Comparison of ENCODE assay signal across 12 cellular contexts in genomic region chr2:191012346-191012745, GRCh38. TPM values are rescaled to one million over a fixed set of nuclear protein-coding genes. Genes with fewer than 3 reads are reported as not detected.
DNase-seq lines count a peak whose midpoint lies in the region; ATAC-seq and TF ChIP-seq lines count a peak whose summit lies in the region.
"Had no signal": no experiment of that assay in that cellular context is flagged by ENCODE, and none has a peak within 500 bp of the region (broad histone marks: within the 10 kb centered on the region; RNA-seq: fewer than 3 reads in every experiment).

No MANE protein-coding gene starts in this region.

- H3K9me3 ChIP-seq in SU-DHL-6 (ENCODE audit: insufficient read depth, low read length) = no peaks in the 10 kb centered on the region
- H3K9me3 ChIP-seq in iPS-18a (ENCODE audit: control insufficient read depth, low read depth, low read length) = no peaks in the 10 kb centered on the region
- H3K9me3 ChIP-seq in smooth muscle cell (replicated peaks; ENCODE audit: low read depth) = no peaks in the 10 kb centered on the region

- no peak overlapping the region for H2AFZ ChIP-seq in SU-DHL-6 (ENCODE audit: low read depth, low read length, severe bottlenecking)
- H2AFZ ChIP-seq in smooth muscle cell (ENCODE audit: low read depth) = no peak overlapping the region

- WGBS in smooth muscle cell (ENCODE audit: low lambda C conversion rate) = 98% methylated on average over 3 of the region's 3 CpGs

- H4K20me1 ChIP-seq in SU-DHL-6 (ENCODE audit: low read depth, low read length) (no peaks in the 10 kb centered on the region), smooth muscle cell (ENCODE audit: low read depth) (peaks cover 22% of the 10 kb centered on the region)

- intact Hi-C loops in posterior cingulate gyrus (cut with DNase I) = no loop called here

- no peak overlapping the region for H3K4me3 Mint-ChIP-seq in chondrocyte (ENCODE audit: unreplicated experiment)
- H3K4me3 Mint-ChIP-seq: activated naive CD8-positive, alpha-beta T cell treated with anti-CD3 and anti-CD28 coated beads, Interleukin-2, amount 10 ng/mL, durations not matched to agents 7 days and 5 days; T-cell had no signal

- no peaks in the 10 kb centered on the region for H3K9me2 ChIP-seq in SU-DHL-6 (replicated peaks; ENCODE audit: insufficient read depth, low read length)

- H3K4me2 ChIP-seq in SU-DHL-6 (ENCODE audit: low read depth, low read length, poor library complexity, severe bottlenecking) (peak overlapping the region; percentile 95), smooth muscle cell (peak overlapping the region; percentile 86)

- no peaks in the 10 kb centered on the region for H3K9me3 Mint-ChIP-seq in chondrocyte (ENCODE audit: low read depth)

- H3K36me3 ChIP-seq in SU-DHL-6 (ENCODE audit: low read length) = peaks cover 11% of the 10 kb centered on the region; the same call in 1 of the 2 replicates
- H3K36me3 ChIP-seq in iPS-18a (ENCODE audit: control insufficient read depth, low read depth, low read length) = peaks cover 25% of the 10 kb centered on the region
- peaks cover 28% of the 10 kb centered on the region for H3K36me3 ChIP-seq in smooth muscle cell (ENCODE audit: low read depth)

- DNase-seq in smooth muscle cell (lab: John Stamatoyannopoulos, UW; ENCODE audit: unreplicated experiment) (no peak), chondrocyte (ENCODE audit: low spot score) (no peak), posterior cingulate gyrus (no peak)
- no peak for DNase-seq in stimulated activated naive CD4-positive, alpha-beta T cell (lab: John Stamatoyannopoulos, UW)
- DNase-seq: activated CD8-positive, alpha-beta memory T cell treated with anti-CD3 and anti-CD28 coated beads for 24 hours; activated naive CD8-positive, alpha-beta T cell treated with anti-CD3 and anti-CD28 coated beads, Interleukin-2, amount 10 ng/mL, durations not matched to agents 7 days and 5 days; NCI-H1105; T-cell had no signal

- H3K27ac Mint-ChIP-seq in chondrocyte (ENCODE audit: unreplicated experiment) = no peak overlapping the region
- H3K27ac Mint-ChIP-seq: activated naive CD8-positive, alpha-beta T cell treated with anti-CD3 and anti-CD28 coated beads, Interleukin-2, amount 10 ng/mL, durations not matched to agents 7 days and 5 days; T-cell had no signal

- no peak for TF ChIP-seq CTCF in GM12875 (IDR thresholded peaks at IDR 0.05; ENCODE audit: borderline replicate concordance, insufficient read depth, low read depth, low read length)
- TF ChIP-seq CTCF in SU-DHL-6 (IDR thresholded peaks at IDR 0.05; ENCODE audit: insufficient read depth, low read length, poor library complexity, severe bottlenecking) = no peak
- TF ChIP-seq CTCF in smooth muscle cell (IDR thresholded peaks at IDR 0.05; ENCODE audit: borderline replicate concordance, insufficient read depth, poor library complexity, severe bottlenecking) = no peak
- TF ChIP-seq CTCF in chondrocyte (IDR thresholded peaks at IDR 0.05) = no peak

- no peak for ATAC-seq in HG02759 (IDR thresholded peaks at IDR 0.05; ENCODE audit: unreplicated experiment)
- ATAC-seq: T-cell had no signal

- H3K79me2 ChIP-seq in SU-DHL-6 (ENCODE audit: insufficient read depth, low read length) (peaks cover 12% of the 10 kb centered on the region; the same call in 1 of the 2 replicates), smooth muscle cell (ENCODE audit: low read depth) (peaks cover 32% of the 10 kb centered on the region)

- no peaks in the 10 kb centered on the region for H3K27me3 Mint-ChIP-seq in chondrocyte (ENCODE audit: low read depth)
- H3K27me3 Mint-ChIP-seq: activated naive CD8-positive, alpha-beta T cell treated with anti-CD3 and anti-CD28 coated beads, Interleukin-2, amount 10 ng/mL, durations not matched to agents 7 days and 5 days; T-cell had no signal

- no peaks in the 10 kb centered on the region for H3F3A ChIP-seq in SU-DHL-6 (ENCODE audit: insufficient read depth)
- H3F3A ChIP-seq in smooth muscle cell (ENCODE audit: low read depth) = peaks cover 5% of the 10 kb centered on the region

- peaks cover 4% of the 10 kb centered on the region for H3K4me1 ChIP-seq in iPS-18a (ENCODE audit: control insufficient read depth, low read depth, low read length)
- H3K4me1 ChIP-seq in smooth muscle cell (ENCODE audit: low read depth) = peaks cover 18% of the 10 kb centered on the region

- H3K4me1 Mint-ChIP-seq in chondrocyte (ENCODE audit: low read depth) = peaks cover 15% of the 10 kb centered on the region

- no peaks in the 10 kb centered on the region for H3K27me3 ChIP-seq in SU-DHL-6 (ENCODE audit: low read length)
- peaks cover 28% of the 10 kb centered on the region for H3K27me3 ChIP-seq in iPS-18a (ENCODE audit: control insufficient read depth, insufficient read depth, low read length)
- H3K27me3 ChIP-seq in smooth muscle cell (ENCODE audit: low read depth) = no peaks in the 10 kb centered on the region

- H3K9ac ChIP-seq in SU-DHL-6 (ENCODE audit: low read length) (no peak overlapping the region), iPS-18a (ENCODE audit: low read length) (no peak overlapping the region), smooth muscle cell (ENCODE audit: low read depth) (no peak overlapping the region)

- peak overlapping the region; percentile 59 for H3K4me3 ChIP-seq in GM12875 (ENCODE audit: low read depth, low read length)
- no peak overlapping the region for H3K4me3 ChIP-seq in SU-DHL-6 (ENCODE audit: insufficient read depth, low read length, poor library complexity, severe bottlenecking)
- peak overlapping the region; percentile 94 for H3K4me3 ChIP-seq in iPS-18a (ENCODE audit: low read length)
- H3K4me3 ChIP-seq in smooth muscle cell = peak overlapping the region; percentile 83

- peaks cover 6% of the 10 kb centered on the region for H3K36me3 Mint-ChIP-seq in chondrocyte (ENCODE audit: low read depth)

- H3K27ac ChIP-seq in SU-DHL-6 (ENCODE audit: low read depth, low read length) = no peak overlapping the region
- no peak overlapping the region for H3K27ac ChIP-seq in iPS-18a (ENCODE audit: low read length)
- no peak overlapping the region for H3K27ac ChIP-seq in smooth muscle cell (ENCODE audit: low read depth)

RNA-seq across cellular contexts. Expression of gene STAT1, which starts 1.6 kb away (rescaled TPM):
- total RNA-seq in smooth muscle cell = 66.5 and 74.6 TPM in 2 replicates
- 30.5 and 33.7 TPM in 2 replicates for polyA plus RNA-seq in smooth muscle cell
- total RNA-seq in chondrocyte = 71.5 to 143 TPM (median 140 TPM) in 3 replicates
